Comparison of ENCODE assay signal across 12 cellular contexts in genomic region chr2:205769494-205769848, GRCh38.
DNase-seq lines count a peak whose midpoint lies in the region; ATAC-seq lines count a peak whose summit lies in the region.
"Had no signal": no experiment of that assay in that cellular context is flagged by ENCODE, and none has a peak within 500 bp of the region (broad histone marks: within the 10 kb centered on the region; RNA-seq: fewer than 3 reads in every experiment).

No MANE protein-coding gene starts in this region.

- DNase-seq in EL (peak; percentile 56), SW480 (ENCODE audit: low spot score) (peak; percentile 86), fibroblast of peridontal ligament (ENCODE audit: extremely low read depth) (peak; percentile 82), pulmonary artery endothelial cell (ENCODE audit: low read depth, low spot score) (peak; percentile 79)
- DNase-seq in stimulated activated CD4-positive, alpha-beta T cell treated with anti-CD3 and anti-CD28 coated beads, Interleukin-2, amount 100 ng/mL, for 24 hours: no peak
- DNase-seq in activated CD8-positive, alpha-beta memory T cell treated with anti-CD3 and anti-CD28 coated beads, Interleukin-2, amount 50 U/mL, for 4 hours: no peak
- DNase-seq: activated CD4-positive, alpha-beta T cell treated with anti-CD3 and anti-CD28 coated beads, Interleukin-2, amount 50 U/mL, for 1 hour; activated naive CD8-positive, alpha-beta T cell treated with anti-CD3 and anti-CD28 coated beads for 36 hours; CD4-positive, alpha-beta memory T cell; NCI-H524 had no signal

- ATAC-seq in HG02973 (IDR thresholded peaks at IDR 0.05; ENCODE audit: unreplicated experiment) (no peak), HG03095 (IDR thresholded peaks at IDR 0.05; ENCODE audit: unreplicated experiment) (no peak)

Comparison
In these comparisons a context has a peak if more than half of its experiments do, and no peak if none do; other contexts are left out.
1. DNase-seq: peak in EL (single experiment), SW480 (single experiment), fibroblast of peridontal ligament (single experiment) and pulmonary artery endothelial cell (single experiment); none in stimulated activated CD4-positive, alpha-beta T cell treated with anti-CD3 and anti-CD28 coated beads, Interleukin-2, amount 100 ng/mL, for 24 hours (0 of 2) and activated CD8-positive, alpha-beta memory T cell treated with anti-CD3 and anti-CD28 coated beads, Interleukin-2, amount 50 U/mL, for 4 hours (single experiment).